In genomic region chr2:75432761-75433361, GRCh38 we compare ENCODE assay signal across 9 cellular contexts.
DNase-seq lines count a peak whose midpoint lies in the region; ATAC-seq and TF ChIP-seq lines count a peak whose summit lies in the region.
"Had no signal": no experiment of that assay in that cellular context is flagged by ENCODE, and none has a peak within 500 bp of the region (broad histone marks: within the 10 kb centered on the region; RNA-seq: fewer than 3 reads in every experiment).

No MANE protein-coding gene starts in this region.

- peak; percentile 83 for ATAC-seq in GM19452 (IDR thresholded peaks at IDR 0.05; ENCODE audit: unreplicated experiment)
- peak; percentile 79 for ATAC-seq in HG03159 (IDR thresholded peaks at IDR 0.05; ENCODE audit: unreplicated experiment)

- H3K27me3 ChIP-seq in BE2C (no peaks in the 10 kb centered on the region), testis (no peaks in the 10 kb centered on the region)

- 92% methylated on average over 4 of the region's 4 CpGs for WGBS in testis, 2 donors

- H3K4me3 ChIP-seq in fibroblast of mammary gland (ENCODE audit: control insufficient read depth, low read depth, low read length) (no peak overlapping the region), BE2C (ENCODE audit: low read depth, low read length) (no peak overlapping the region), testis (no peak overlapping the region)

- no peaks in the 10 kb centered on the region for H3K9me3 ChIP-seq in BE2C
- no peaks in the 10 kb centered on the region for H3K9me3 ChIP-seq in testis

- DNase-seq in EH (ENCODE audit: low read depth) (peak; percentile 16), fibroblast of mammary gland (ENCODE audit: low read depth) (peak; percentile 8), BE2C (no peak), NCI-H2227 treated with DMSO at 0.1 percent for 48 hours (lab: John Stamatoyannopoulos, UW) (no peak), globus pallidus (ENCODE audit: low spot score) (no peak), testis (no peak)
- DNase-seq: occipital lobe had no signal

- intact Hi-C loops in testis (cut with DNase I; ENCODE audit: low total_unique reads): no loop called here

- no peaks in the 10 kb centered on the region for H3K36me3 ChIP-seq in BE2C
- no peaks in the 10 kb centered on the region for H3K36me3 ChIP-seq in testis (ENCODE audit: low read depth, missing control alignments)

- no peak for TF ChIP-seq POLR2A in testis (IDR thresholded peaks at IDR 0.05)

- H3K4me1 ChIP-seq in BE2C (no peaks in the 10 kb centered on the region), testis (no peaks in the 10 kb centered on the region)

- TF ChIP-seq CTCF in fibroblast of mammary gland (conservative IDR thresholded peaks at IDR 0.05; ENCODE audit: control insufficient read depth, insufficient read depth, low read depth, low read length) (no peak), BE2C (IDR thresholded peaks at IDR 0.05; ENCODE audit: low read depth, low read length) (no peak), testis (IDR thresholded peaks at IDR 0.05) (no peak)

- no peak overlapping the region for H3K27ac ChIP-seq in testis

Comparison
In these comparisons a context has a peak if more than half of its experiments do, and no peak if none do; other contexts are left out.
1. DNase-seq: peak in EH (single experiment) and fibroblast of mammary gland (single experiment); none in BE2C (single experiment), NCI-H2227 treated with DMSO at 0.1 percent for 48 hours (single experiment), globus pallidus (single experiment) and testis (single experiment).